Comparison of ENCODE assay signal across 1 cellular context in the genomic region with DNA sequence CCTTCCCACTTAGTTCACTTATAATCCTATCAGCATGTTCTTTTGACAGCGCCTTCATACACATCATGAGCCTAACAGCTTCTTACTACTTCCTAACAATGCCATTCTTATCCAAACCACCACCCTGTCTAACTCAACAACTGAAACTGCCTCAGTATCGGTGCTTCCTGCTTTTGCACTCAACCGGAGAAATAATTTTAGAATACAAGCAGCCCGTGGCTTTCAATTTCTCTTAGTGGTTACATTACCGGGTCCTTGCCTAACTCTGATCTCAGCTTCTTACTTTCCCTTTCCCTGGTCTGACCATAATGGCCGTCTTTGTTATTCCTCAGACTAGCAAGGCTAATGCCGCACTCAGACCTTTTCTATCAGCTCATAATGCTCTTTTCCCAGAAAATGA.
TF ChIP-seq lines count a peak whose summit lies in the region.

No MANE protein-coding gene starts in this region.

TF ChIP-seq in GM12878, 131 proteins besides CTCF, POLR2A, EP300 and RAD21 (continued from another document):
- no peak for TF ChIP-seq SKIL (IDR thresholded peaks at IDR 0.05; ENCODE audit: low read depth, poor library complexity, severe bottlenecking)
- TF ChIP-seq IKZF2 (IDR thresholded peaks at IDR 0.05): no peak
- no peak for TF ChIP-seq JUND (IDR thresholded peaks at IDR 0.05; ENCODE audit: low read depth, low read length)
- no peak for TF ChIP-seq NR2C2 (IDR thresholded peaks at IDR 0.05; ENCODE audit: borderline replicate concordance, control insufficient read depth, insufficient read length, low read depth)
